Comparison of ENCODE assay signal across 8 cellular contexts in the genomic region with DNA sequence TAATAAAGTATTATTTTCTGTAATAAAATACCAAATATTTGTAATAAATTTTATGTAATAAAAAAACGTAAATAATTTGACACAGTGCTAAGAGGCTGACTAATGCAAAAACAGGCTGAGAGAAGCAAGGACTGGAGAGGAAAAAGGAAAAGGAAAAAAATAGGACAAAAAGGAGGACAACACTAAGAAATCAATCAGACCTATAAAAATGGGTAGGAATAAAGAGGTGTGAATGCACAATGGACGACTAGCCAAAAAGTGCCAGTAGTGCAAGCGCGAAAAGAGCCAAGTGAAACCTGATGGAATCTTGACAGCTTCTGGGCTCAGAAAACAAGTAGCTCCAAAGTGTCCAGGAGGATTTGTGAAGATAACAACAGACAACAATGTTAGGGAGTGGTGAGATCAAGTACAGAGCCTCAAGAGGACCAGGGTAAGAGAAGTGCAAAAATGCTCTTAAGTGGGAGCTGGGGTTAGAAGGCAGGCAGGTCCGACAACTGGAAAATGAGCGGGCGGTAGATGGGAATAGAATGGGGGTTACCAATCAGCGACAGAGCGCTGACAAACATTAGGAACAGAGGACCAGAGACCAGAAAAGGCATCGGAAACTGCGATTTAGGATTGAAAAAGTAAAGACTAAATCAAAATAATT. TPM values are rescaled to one million over a fixed set of nuclear protein-coding genes. Genes with fewer than 3 reads are reported as not detected.
A peak's percentile ranks its signal among the peaks of the same experiment; 100 is the strongest.
DNase-seq lines count a peak whose midpoint lies in the region; ATAC-seq, FAIRE-seq and TF ChIP-seq lines count a peak whose summit lies in the region.

No MANE protein-coding gene starts in this region.

- no peaks in the 10 kb centered on the region for H3K36me3 ChIP-seq in left ventricle myocardium inferior
- H3K36me3 ChIP-seq in gastrocnemius medialis, result no peaks in the 10 kb centered on the region

- H3K4me1 ChIP-seq in left ventricle myocardium inferior (peaks cover 52% of the 10 kb centered on the region), gastrocnemius medialis (peaks cover 19 to 36% of the 10 kb centered on the region in 2 donors)

- TF ChIP-seq CTCF in left ventricle myocardium inferior (IDR thresholded peaks at IDR 0.05; ENCODE audit: borderline replicate concordance), result no peak
- TF ChIP-seq CTCF in gastrocnemius medialis (IDR thresholded peaks at IDR 0.05 in 4 of 5, conservative IDR thresholded peaks at IDR 0.05 in 1 of 5), result no peak

- H3K9me3 ChIP-seq in left ventricle myocardium inferior (replicated peaks) (peaks cover 4% of the 10 kb centered on the region), gastrocnemius medialis (no peaks in the 10 kb centered on the region)

- DNase-seq in NCI-H524 (lab: John Stamatoyannopoulos, UW), result peak; percentile 17 to 42
- no peak for DNase-seq in NCI-H524 treated with DMSO at 0.1 percent for 48 hours (lab: John Stamatoyannopoulos, UW)
- peak; percentile 46 for DNase-seq in SW480 (ENCODE audit: low spot score)
- DNase-seq in left ventricle myocardium inferior, result no peak
- DNase-seq in gastrocnemius medialis, result no peak
- DNase-seq in GM19239 (ENCODE audit: insufficient read length, low spot score), result no peak
- no peak for DNase-seq in NAMALWA (ENCODE audit: low spot score)

- H3K27ac ChIP-seq in left ventricle myocardium inferior (replicated peaks) (peak overlapping the region; percentile 98), gastrocnemius medialis (peak overlapping the region; percentile 90 to 99 (median 96))

- no peak for TF ChIP-seq POLR2A in gastrocnemius medialis (IDR thresholded peaks at IDR 0.05)

- intact Hi-C loops in left ventricle myocardium inferior (cut with micrococcal nuclease) (no loop called here), gastrocnemius medialis (cut with DNase I; ENCODE audit: low total_unique reads) (loop anchor here (2.0 to 10.0 kb wide), 5 partner anchors 91 to 749 kb away; partner anchors contain the start of genes KDM7A, MKRN1, MRPS33 and NDUFB2)

- H3K4me3 ChIP-seq in left ventricle myocardium inferior (peak overlapping the region; percentile 96), gastrocnemius medialis (peak overlapping the region; percentile 71 to 97 (median 95))

- FAIRE-seq in GM19239 (lab: Jason Lieb, UNC), result no peak

- H3K27me3 ChIP-seq in left ventricle myocardium inferior (ENCODE audit: low read depth) (no peaks in the 10 kb centered on the region), gastrocnemius medialis (no peaks in the 10 kb centered on the region)

- ATAC-seq in HG03135 (IDR thresholded peaks at IDR 0.05; ENCODE audit: unreplicated experiment) (peak; percentile 12), gastrocnemius medialis (peak; percentile 8 to 15)

- in situ Hi-C loops in gastrocnemius medialis (cut with MboI; ENCODE audit: low sequenced_read_pairs in 4 of 4), result loop anchor here in 1 of 4 donors (10.0 kb wide), 1 partner anchor 229 kb away; the partner anchor contains the start of gene NDUFB2

RNA-seq across cellular contexts. Expression of gene BRAF, which starts 1.2 kb away (rescaled TPM):
- 18.8 TPM for total RNA-seq in left ventricle myocardium inferior
- total RNA-seq in gastrocnemius medialis, result 10 to 100 TPM; 10.0 to 28.4 (median 19.2) TPM

Comparison
In these comparisons a context has a peak if more than half of its experiments do, and no peak if none do; other contexts are left out.
1. DNase-seq: peak in NCI-H524 (2 of 2) and SW480 (single experiment); none in NCI-H524 treated with DMSO at 0.1 percent for 48 hours (single experiment), left ventricle myocardium inferior (single experiment), gastrocnemius medialis (0 of 2), GM19239 (single experiment) and NAMALWA (single experiment).